ENCODE assay signal across 21 cellular contexts in genomic region chr5:59241119-59241518, GRCh38.
"Had no signal": no experiment of that assay in that cellular context is flagged by ENCODE, and none has a peak within 500 bp of the region (broad histone marks: within the 10 kb centered on the region; RNA-seq: fewer than 3 reads in every experiment).

No MANE protein-coding gene starts in this region.

- H3K4me3 ChIP-seq: left ventricle myocardium inferior, prostate gland, right atrium auricular region had no signal

- H3K4me3 Mint-ChIP-seq: activated CD4-positive, alpha-beta memory T cell treated with anti-CD3 and anti-CD28 coated beads for 36 hours; activated naive CD8-positive, alpha-beta T cell treated with anti-CD3 and anti-CD28 coated beads for 36 hours; effector memory CD8-positive, alpha-beta T cell; mesothelial cell of epicardium; natural killer cell had no signal

- H3K4me1 Mint-ChIP-seq: natural killer cell had no signal

- ATAC-seq: effector memory CD8-positive, alpha-beta T cell; esophagus mucosa; natural killer cell; stimulated activated naive CD8-positive, alpha-beta T cell treated with anti-CD3 and anti-CD28 coated beads, Interleukin-15, Interleukin-2, amounts not matched to agents 100 U/mL and 50 U/mL, for 24 hours had no signal

- H3K9me3 Mint-ChIP-seq: activated CD4-positive, alpha-beta memory T cell treated with anti-CD3 and anti-CD28 coated beads for 36 hours; activated naive CD8-positive, alpha-beta T cell treated with anti-CD3 and anti-CD28 coated beads for 36 hours; effector memory CD8-positive, alpha-beta T cell; mesothelial cell of epicardium; natural killer cell had no signal

- H3K36me3 Mint-ChIP-seq: activated CD4-positive, alpha-beta memory T cell treated with anti-CD3 and anti-CD28 coated beads for 36 hours; activated naive CD8-positive, alpha-beta T cell treated with anti-CD3 and anti-CD28 coated beads for 36 hours; mesothelial cell of epicardium; natural killer cell had no signal

- H3K27ac ChIP-seq: left ventricle myocardium inferior, prostate gland, right atrium auricular region had no signal

- H3K9me3 ChIP-seq: left ventricle myocardium inferior, prostate gland, right atrium auricular region had no signal

- H3K36me3 ChIP-seq: left ventricle myocardium inferior, prostate gland, right atrium auricular region had no signal

- H3K27ac Mint-ChIP-seq: activated CD4-positive, alpha-beta memory T cell treated with anti-CD3 and anti-CD28 coated beads for 36 hours; activated naive CD8-positive, alpha-beta T cell treated with anti-CD3 and anti-CD28 coated beads for 36 hours; effector memory CD8-positive, alpha-beta T cell; mesothelial cell of epicardium; natural killer cell had no signal

- H3K27me3 ChIP-seq: right atrium auricular region had no signal

- DNase-seq: activated CD4-positive, alpha-beta memory T cell treated with anti-CD3 and anti-CD28 coated beads for 36 hours; activated CD4-positive, alpha-beta T cell treated with anti-CD3 and anti-CD28 coated beads for 48 hours; activated CD4-positive, CD25-positive, alpha-beta regulatory T cell; activated naive CD4-positive, alpha-beta T cell treated with Interleukin-2 at 50 U/mL for 16 hours; activated naive CD8-positive, alpha-beta T cell treated with anti-CD3 and anti-CD28 coated beads for 36 hours; activated T-cell treated with anti-CD3 and anti-CD28 coated beads, Interleukin-2, amount 50 U/mL, for 48 hours; central memory CD4-positive, alpha-beta T cell; effector memory CD8-positive, alpha-beta T cell; foreskin melanocyte; hippocampal formation; kidney glomerular epithelial cell; left ventricle myocardium inferior; natural killer cell; stimulated activated CD4-positive, alpha-beta T cell treated with anti-CD3 and anti-CD28 coated beads, Interleukin-12 subunit alpha, Interleukin-12 subunit beta, amount 100 ng/mL, for 4 hours; stimulated activated CD4-positive, alpha-beta T cell treated with anti-CD3 and anti-CD28 coated beads, Interleukin-4, amount 100 ng/mL, for 4 hours; stimulated activated naive CD8-positive, alpha-beta T cell treated with anti-CD3 and anti-CD28 coated beads, Interleukin-15, Interleukin-2, amounts not matched to agents 100 U/mL and 50 U/mL, for 24 hours; T1000 had no signal
